In genomic region chr11:38138972-38139371, GRCh38 we compare ENCODE assay signal across 27 cellular contexts.
A peak's percentile ranks its signal among the peaks of the same experiment; 100 is the strongest.
DNase-seq lines count a peak whose midpoint lies in the region; ATAC-seq and TF ChIP-seq lines count a peak whose summit lies in the region.
"Had no signal": no experiment of that assay in that cellular context is flagged by ENCODE, and none has a peak within 500 bp of the region (broad histone marks: within the 10 kb centered on the region; RNA-seq: fewer than 3 reads in every experiment).

No MANE protein-coding gene starts in this region.

- H3K27me3 ChIP-seq in H7 (ENCODE audit: control insufficient read depth, insufficient read depth, low read length) = no peaks in the 10 kb centered on the region
- H3K27me3 ChIP-seq: BE2C; BLaER1; BLaER1 treated with 17β-estradiol and CSF1 and Interleukin-3, amounts not matched to agents 10 nM and 100 nM had no signal

- H3K27me3 Mint-ChIP-seq in WTC11 (ENCODE audit: low read depth) = no peaks in the 10 kb centered on the region
- H3K27me3 Mint-ChIP-seq: B cell; CD4-positive, alpha-beta memory T cell; CD4-positive, alpha-beta T cell; CD4-positive, CD25-positive, alpha-beta regulatory T cell; CD8-positive, alpha-beta memory T cell had no signal

- POLR2A ChIA-PET in WTC11 (lab: Charles Lee) = no interaction called here

- ATAC-seq in WTC11 = no peak
- ATAC-seq: A549; CD8-positive, alpha-beta T cell had no signal

- TF ChIP-seq CTCF in WTC11 (IDR thresholded peaks at IDR 0.05) = no peak

- no peaks in the 10 kb centered on the region for H3K36me3 ChIP-seq in H7 (replicated peaks; ENCODE audit: control insufficient read depth, insufficient read depth, low read length)
- H3K36me3 ChIP-seq: BE2C; BLaER1; BLaER1 treated with 17β-estradiol and CSF1 and Interleukin-3, amounts not matched to agents 10 nM and 100 nM had no signal

- CTCF ChIA-PET in WTC11 (lab: Charles Lee) = no interaction called here

- no peak overlapping the region for H3K4me3 Mint-ChIP-seq in WTC11
- H3K4me3 Mint-ChIP-seq: B cell; CD14-positive monocyte; CD4-positive, alpha-beta memory T cell; CD4-positive, alpha-beta T cell; CD4-positive, CD25-positive, alpha-beta regulatory T cell; CD8-positive, alpha-beta memory T cell; CD8-positive, alpha-beta T cell had no signal

- DNase-seq in WTC11 (ENCODE audit: low spot score) = no peak
- no peak for DNase-seq in H7
- DNase-seq: 8988T; ACHN; AML-193; BE2C; C1 segment of cervical spinal cord; Caco-2; Calu3; CD4-positive, alpha-beta memory T cell; CD4-positive, alpha-beta T cell; CD4-positive, CD25-positive, alpha-beta regulatory T cell; CD8-positive, alpha-beta memory T cell; CD8-positive, alpha-beta T cell; COR-L47; DMS 273 treated with DMSO at 0.1 percent for 48 hours; DMS153; DMS53; DMS79; DMS79 treated with DMSO at 0.1 percent for 48 hours; DND-41; EL had no signal

- H3K9me3 Mint-ChIP-seq in WTC11 = peaks cover 52% of the 10 kb centered on the region

- no peaks in the 10 kb centered on the region for H3K4me1 Mint-ChIP-seq in WTC11
- H3K4me1 Mint-ChIP-seq: B cell; CD14-positive monocyte; CD4-positive, alpha-beta memory T cell; CD4-positive, CD25-positive, alpha-beta regulatory T cell; CD8-positive, alpha-beta memory T cell had no signal

- peaks cover 35% of the 10 kb centered on the region for H3K36me3 Mint-ChIP-seq in WTC11
- H3K36me3 Mint-ChIP-seq: CD14-positive monocyte; CD4-positive, alpha-beta memory T cell; CD4-positive, CD25-positive, alpha-beta regulatory T cell; CD8-positive, alpha-beta memory T cell; CD8-positive, alpha-beta T cell had no signal

- no peak overlapping the region for H3K27ac Mint-ChIP-seq in WTC11
- H3K27ac Mint-ChIP-seq: B cell; CD14-positive monocyte; CD4-positive, alpha-beta memory T cell; CD4-positive, alpha-beta T cell; CD4-positive, CD25-positive, alpha-beta regulatory T cell; CD8-positive, alpha-beta memory T cell; CD8-positive, alpha-beta T cell had no signal

- no peak overlapping the region for H3K4me3 ChIP-seq in H7 (ENCODE audit: insufficient read depth, low read depth, low read length)
- H3K4me3 ChIP-seq: A549; BLaER1; BLaER1 treated with 17β-estradiol and CSF1 and Interleukin-3, amounts not matched to agents 10 nM and 100 nM had no signal

TF ChIP-seq in WTC11, 78 proteins besides CTCF, POLR2A, EP300 and RAD21:
- no peak for TF ChIP-seq GRHL2 (CRISPR knock-in tag; IDR thresholded peaks at IDR 0.05; ENCODE audit: insufficient replicate concordance, severe bottlenecking)
- no peak for TF ChIP-seq SP1 (CRISPR knock-in tag; conservative IDR thresholded peaks at IDR 0.05)
- TF ChIP-seq CREM (CRISPR knock-in tag; IDR thresholded peaks at IDR 0.05) = no peak
- no peak for TF ChIP-seq ZNF532 (CRISPR knock-in tag; IDR thresholded peaks at IDR 0.05; ENCODE audit: borderline replicate concordance)
- peak; percentile 97 for TF ChIP-seq HMGA2 (CRISPR knock-in tag; IDR thresholded peaks at IDR 0.05)
- no peak for TF ChIP-seq MAX (CRISPR knock-in tag; IDR thresholded peaks at IDR 0.05)
- TF ChIP-seq SOX15 (CRISPR knock-in tag; IDR thresholded peaks at IDR 0.05) = no peak
